ENCODE assay signal across 8 cellular contexts in genomic region chr12:55659486-55660385, GRCh38. TPM values are rescaled to one million over a fixed set of nuclear protein-coding genes. Genes with fewer than 3 reads are reported as not detected.
DNase-seq lines count a peak whose midpoint lies in the region; ATAC-seq, FAIRE-seq and TF ChIP-seq lines count a peak whose summit lies in the region.

No MANE protein-coding gene starts in this region.

- H3K36me3 ChIP-seq in HEK293 (ENCODE audit: control insufficient read depth in 2 of 2, insufficient read depth in 1 of 2, low read length in 2 of 2), result no peaks in the 10 kb centered on the region
- H3K36me3 ChIP-seq in HepG2 (replicated peaks in 1 of 2; ENCODE audit: control insufficient read depth in 1 of 2, insufficient read depth in 2 of 2, low read length in 2 of 2), result no peaks in the 10 kb centered on the region

- H3K4me1 ChIP-seq in HEK293 (ENCODE audit: control insufficient read depth, insufficient read depth, low read length) (no peaks in the 10 kb centered on the region), HepG2 (ENCODE audit: insufficient read depth, low read length) (peaks cover 10% of the 10 kb centered on the region)

- H3K9me3 Mint-ChIP-seq in activated B cell treated with CpG ODN at 0.5 μM for 24 hours, result no peaks in the 10 kb centered on the region

- peaks cover 3% of the 10 kb centered on the region for H3K4me1 Mint-ChIP-seq in activated B cell treated with CpG ODN at 0.5 μM for 24 hours

- no peaks in the 10 kb centered on the region for H3K79me2 ChIP-seq in HepG2 (ENCODE audit: insufficient read depth, low read length)

- peak; percentile 49; the same call in 1 of the 2 replicates for TF ChIP-seq RAD21 in HepG2 (CRISPR knock-in tag; IDR thresholded peaks at IDR 0.05)

- 30% methylated on average over 9 of the region's 9 CpGs for WGBS in HepG2 (ENCODE audit: low lambda C conversion rate)

- H3K36me3 Mint-ChIP-seq in activated B cell treated with CpG ODN at 0.5 μM for 24 hours (ENCODE audit: low read depth), result no peaks in the 10 kb centered on the region

- H3K27me3 Mint-ChIP-seq in activated B cell treated with CpG ODN at 0.5 μM for 24 hours, result no peaks in the 10 kb centered on the region

- CTCF ChIA-PET in HEK293 (lab: Yijun Ruan, JAX) (interaction anchor here (0.6 to 6.4 kb wide), 12 partner anchors 14 to 588 kb away, joined by 3 to 115 read pairs (median 4); partner anchors contain the start of genes BLOC1S1 and RDH5), activated B cell treated with CpG ODN at 0.5 μM for 24 hours (lab: Charles Lee) (interaction anchor here (0.7 to 5.3 kb wide), 5 partner anchors 14 to 471 kb away, joined by 3 to 99 read pairs (median 4); no protein-coding TSS in a partner anchor), HepG2 (lab: Yijun Ruan, JAX; ENCODE audit: low intra/inter-chr PET ratio, low total read pairs) (interaction anchor here (1.3 to 2.2 kb wide), 3 partner anchors 22 to 78 kb away, joined by 6 to 23 read pairs (median 9); a partner anchor contains a TSS)

- H3K4me3 Mint-ChIP-seq in activated B cell treated with CpG ODN at 0.5 μM for 24 hours, result no peak overlapping the region

- no TSS peak for BruUV-seq in HepG2 (replicated peaks; lab: Mats Ljungman, UMichigan)

- no peaks in the 10 kb centered on the region for H3K9me3 ChIP-seq in HEK293 (ENCODE audit: control insufficient read depth, insufficient read depth, low read depth, low read length)
- no peaks in the 10 kb centered on the region for H3K9me3 ChIP-seq in HepG2 (ENCODE audit: low read length)

- H3K27me3 ChIP-seq in HepG2 (ENCODE audit: control insufficient read depth in 1 of 2, insufficient read depth in 2 of 2, low read length in 2 of 2), result 0 out of 5 replicates have a peak, but pooled peaks cover 0 to 1% of the 10 kb centered on the region in 2 experiments

- no peaks in the 10 kb centered on the region for H4K20me1 ChIP-seq in HepG2 (ENCODE audit: insufficient read depth, low read length)

- intact Hi-C loops in activated B cell treated with CpG ODN at 0.5 μM for 24 hours (cut with micrococcal nuclease) (loop anchor here (1.0 to 10.0 kb wide), 5 partner anchors 78 to 1905 kb away; partner anchors contain the start of gene CISTR), HepG2 (cut with micrococcal nuclease; ENCODE audit: unreplicated experiment) (loop anchor here (1.0 kb wide), 3 partner anchors 22 to 78 kb away; a partner anchor contains a TSS)

- H3K27ac ChIP-seq in HEK293 (ENCODE audit: extremely low read depth, low read depth, low read length) (no peak overlapping the region), HepG2 (ENCODE audit: extremely low read length, insufficient read depth, low read length) (no peak overlapping the region)

- DNase-seq in Ammon's horn (ENCODE audit: low spot score) (peak; percentile 43), activated B cell treated with CpG ODN at 0.5 μM for 24 hours (no peak), HepG2 (ENCODE audit: low spot score) (peak; percentile 27)
- DNase-seq in activated CD4-positive, alpha-beta T cell treated with anti-CD3 and anti-CD28 coated beads, Interleukin-2, amount 50 U/mL, for 48 hours, result no peak
- DNase-seq in stimulated activated naive CD4-positive, alpha-beta T cell (lab: John Stamatoyannopoulos, UW), result no peak

- in situ Hi-C loops in HepG2 (cut with HindIII; ENCODE audit: extremely low pct_ligation_motif_present, low pct_unique_long_range_greater_than_20kb), result loop anchor here (5.0 kb wide), 1 partner anchor 78 kb away; no protein-coding TSS in a partner anchor

- TF ChIP-seq CTCF in HEK293 (tag by site-specific recombination; IDR thresholded peaks at IDR 0.05) (peak; percentile 64), activated B cell treated with CpG ODN at 0.5 μM for 24 hours (IDR thresholded peaks at IDR 0.05) (no peak), HepG2 (CRISPR knock-in tag; IDR thresholded peaks at IDR 0.05) (peak; percentile 66)

- no peak overlapping the region for H3K4me2 ChIP-seq in HepG2 (ENCODE audit: low read depth, low read length)

- H2AFZ ChIP-seq in HepG2 (ENCODE audit: low read length), result no peak overlapping the region

- peak; percentile 60 for ATAC-seq in activated B cell treated with CpG ODN at 0.5 μM for 24 hours (ENCODE audit: low read depth)
- peak; percentile 76 for ATAC-seq in HepG2
- no peak for ATAC-seq in HG02840 (IDR thresholded peaks at IDR 0.05; ENCODE audit: low FRiP score, unreplicated experiment)
- ATAC-seq in HG03354 (IDR thresholded peaks at IDR 0.05; ENCODE audit: poor library complexity, severe bottlenecking, unreplicated experiment), result no peak

- H3K4me3 ChIP-seq in HEK293 (ENCODE audit: low read depth, low read length), result no peak overlapping the region
- H3K4me3 ChIP-seq in HepG2 (replicated peaks in 1 of 3; ENCODE audit: insufficient read depth in 1 of 3, low read depth in 2 of 3, low read length in 3 of 3), result no peak overlapping the region

- no peak overlapping the region for H3K9ac ChIP-seq in HepG2 (ENCODE audit: insufficient read depth, low read depth, low read length)

- H3K27ac Mint-ChIP-seq in activated B cell treated with CpG ODN at 0.5 μM for 24 hours, result no peak overlapping the region

- POLR2A ChIA-PET in HEK293 (lab: Yijun Ruan, JAX) (no interaction called here), activated B cell treated with CpG ODN at 0.5 μM for 24 hours (lab: Charles Lee) (no interaction called here), HepG2 (lab: Yijun Ruan, JAX) (no interaction called here)

- TF ChIP-seq POLR2A in HepG2 (IDR thresholded peaks at IDR 0.05; ENCODE audit: insufficient read depth in 1 of 2, low read depth in 2 of 2, low read length in 2 of 2), result no peak

- peak; percentile 49 for FAIRE-seq in HepG2 (lab: Jason Lieb, UNC)

- no peak for TF ChIP-seq EP300 in HepG2 (IDR thresholded peaks at IDR 0.05; ENCODE audit: low read depth in 2 of 2, low read length in 2 of 2)
- TF ChIP-seq EP300 in HepG2 (CRISPR knock-in tag; IDR thresholded peaks at IDR 0.05; ENCODE audit: borderline replicate concordance), result no peak

RNA-seq across cellular contexts. Expression of gene OR10P1, which starts 23.0 kb away (rescaled TPM):
- total RNA-seq in activated B cell treated with CpG ODN at 0.5 μM for 24 hours (not detected in 2 replicates), HepG2 (2016; rRNA removed; fragmentation: Illumina TruSeq; extraction: Trizol) (not detected in 2 replicates)
- not detected in 2 replicates for total RNA-seq in HepG2 (2016; cell fraction: cytosol; rRNA removed; fragmentation: Illumina TruSeq; extraction: Trizol; ENCODE audit: low read depth)
- not detected in 2 replicates for total RNA-seq in HepG2 (2016; cell fraction: insoluble cytoplasmic fraction; rRNA removed; fragmentation: Illumina TruSeq; extraction: Trizol)
- not detected in 2 replicates for total RNA-seq in HepG2 (2016; cell fraction: membrane; rRNA removed; fragmentation: Illumina TruSeq; extraction: Trizol)
- not detected in 2 replicates for total RNA-seq in HepG2 (2016; cell fraction: nucleus; rRNA removed; fragmentation: Illumina TruSeq; extraction: Trizol)
- not detected in 2 replicates for polyA plus RNA-seq in HepG2 (2011; rRNA removed)
- not detected in 2 replicates for polyA plus RNA-seq in HepG2 (2011; cell fraction: cytosol; rRNA removed)
- polyA plus RNA-seq in HepG2 (2011; cell fraction: nucleus; rRNA removed), result not detected in 2 replicates
- not detected in 2 replicates for polyA plus RNA-seq in HepG2 (2012)
- not detected in 2 replicates for polyA plus RNA-seq in HepG2 (2016; cell fraction: cytosol; fragmentation: Illumina TruSeq; extraction: Trizol; ENCODE audit: low read depth)
- not detected in 2 replicates for polyA plus RNA-seq in HepG2 (2016; cell fraction: insoluble cytoplasmic fraction; fragmentation: Illumina TruSeq; extraction: Trizol; ENCODE audit: low read depth)
- polyA plus RNA-seq in HepG2 (2016; cell fraction: membrane; fragmentation: Illumina TruSeq; extraction: Trizol; ENCODE audit: low read depth), result not detected in 2 replicates
- polyA plus RNA-seq in HepG2 (2016; cell fraction: nucleus; fragmentation: Illumina TruSeq; extraction: Trizol; ENCODE audit: insufficient read depth, low read depth), result not detected in 2 replicates
- polyA minus RNA-seq in HepG2 (2011; rRNA and poly(A)+ RNA removed; ENCODE audit: low replicate concordance), result not detected in 2 replicates
- not detected in 2 replicates for polyA minus RNA-seq in HepG2 (2011; cell fraction: cytosol; rRNA and poly(A)+ RNA removed)
- not detected in 2 replicates for polyA minus RNA-seq in HepG2 (2011; cell fraction: nucleus; rRNA and poly(A)+ RNA removed)

RNA-seq across cellular contexts. Expression of gene ITGA7, which starts 48.0 kb away (rescaled TPM):
- total RNA-seq in activated B cell treated with CpG ODN at 0.5 μM for 24 hours (1.4 and 2.1 TPM in 2 replicates), HepG2 (2016; rRNA removed; fragmentation: Illumina TruSeq; extraction: Trizol) (0.24 and 0.75 TPM in 2 replicates)
- not detected in 2 replicates for total RNA-seq in HepG2 (2016; cell fraction: cytosol; rRNA removed; fragmentation: Illumina TruSeq; extraction: Trizol; ENCODE audit: low read depth)
- 0.15 and 0.35 TPM in 2 replicates for total RNA-seq in HepG2 (2016; cell fraction: insoluble cytoplasmic fraction; rRNA removed; fragmentation: Illumina TruSeq; extraction: Trizol)
- total RNA-seq in HepG2 (2016; cell fraction: membrane; rRNA removed; fragmentation: Illumina TruSeq; extraction: Trizol), result 0.03 and 0.14 TPM in 2 replicates
- 1.3 and 1.5 TPM in 2 replicates for total RNA-seq in HepG2 (2016; cell fraction: nucleus; rRNA removed; fragmentation: Illumina TruSeq; extraction: Trizol)
- polyA plus RNA-seq in HepG2 (2011; rRNA removed), result 0.65 and 1.8 TPM in 2 replicates
- polyA plus RNA-seq in HepG2 (2011; cell fraction: cytosol; rRNA removed), result 0.16 and 0.28 TPM in 2 replicates
- polyA plus RNA-seq in HepG2 (2011; cell fraction: nucleus; rRNA removed), result 12.1 and 12.6 TPM in 2 replicates
- 1.1 and 1.2 TPM in 2 replicates for polyA plus RNA-seq in HepG2 (2012)
- not detected in 2 replicates for polyA plus RNA-seq in HepG2 (2016; cell fraction: cytosol; fragmentation: Illumina TruSeq; extraction: Trizol; ENCODE audit: low read depth)
- 0.28 TPM in 1 of 2 replicates, not detected in the other for polyA plus RNA-seq in HepG2 (2016; cell fraction: insoluble cytoplasmic fraction; fragmentation: Illumina TruSeq; extraction: Trizol; ENCODE audit: low read depth)
- not detected in 2 replicates for polyA plus RNA-seq in HepG2 (2016; cell fraction: membrane; fragmentation: Illumina TruSeq; extraction: Trizol; ENCODE audit: low read depth)
- 1.7 and 2.7 TPM in 2 replicates for polyA plus RNA-seq in HepG2 (2016; cell fraction: nucleus; fragmentation: Illumina TruSeq; extraction: Trizol; ENCODE audit: insufficient read depth, low read depth)
- polyA minus RNA-seq in HepG2 (2011; rRNA and poly(A)+ RNA removed; ENCODE audit: low replicate concordance), result 1.4 and 1.9 TPM in 2 replicates
- not detected in 2 replicates for polyA minus RNA-seq in HepG2 (2011; cell fraction: cytosol; rRNA and poly(A)+ RNA removed)
- 2.2 and 3.1 TPM in 2 replicates for polyA minus RNA-seq in HepG2 (2011; cell fraction: nucleus; rRNA and poly(A)+ RNA removed)

RNA-seq across cellular contexts. Expression of gene BLOC1S1, which starts 56.1 kb away (rescaled TPM):
- total RNA-seq in activated B cell treated with CpG ODN at 0.5 μM for 24 hours (91.0 and 104 TPM in 2 replicates), HepG2 (2016; rRNA removed; fragmentation: Illumina TruSeq; extraction: Trizol) (95.3 and 99.7 TPM in 2 replicates)
- 118 and 144 TPM in 2 replicates for total RNA-seq in HepG2 (2016; cell fraction: cytosol; rRNA removed; fragmentation: Illumina TruSeq; extraction: Trizol; ENCODE audit: low read depth)
- total RNA-seq in HepG2 (2016; cell fraction: insoluble cytoplasmic fraction; rRNA removed; fragmentation: Illumina TruSeq; extraction: Trizol), result 97.9 and 110 TPM in 2 replicates
- total RNA-seq in HepG2 (2016; cell fraction: membrane; rRNA removed; fragmentation: Illumina TruSeq; extraction: Trizol), result 102 and 108 TPM in 2 replicates
- 34.2 and 48.7 TPM in 2 replicates for total RNA-seq in HepG2 (2016; cell fraction: nucleus; rRNA removed; fragmentation: Illumina TruSeq; extraction: Trizol)
- polyA plus RNA-seq in HepG2 (2011; rRNA removed), result 50.5 and 55.1 TPM in 2 replicates
- polyA plus RNA-seq in HepG2 (2011; cell fraction: cytosol; rRNA removed), result 74.9 and 112 TPM in 2 replicates
- 22.5 and 27.2 TPM in 2 replicates for polyA plus RNA-seq in HepG2 (2011; cell fraction: nucleus; rRNA removed)
- polyA plus RNA-seq in HepG2 (2012), result 34.8 and 38.2 TPM in 2 replicates
- polyA plus RNA-seq in HepG2 (2016; cell fraction: cytosol; fragmentation: Illumina TruSeq; extraction: Trizol; ENCODE audit: low read depth), result 149 and 162 TPM in 2 replicates
- 107 and 112 TPM in 2 replicates for polyA plus RNA-seq in HepG2 (2016; cell fraction: insoluble cytoplasmic fraction; fragmentation: Illumina TruSeq; extraction: Trizol; ENCODE audit: low read depth)
- 91.5 and 100 TPM in 2 replicates for polyA plus RNA-seq in HepG2 (2016; cell fraction: membrane; fragmentation: Illumina TruSeq; extraction: Trizol; ENCODE audit: low read depth)
- 64.2 and 67.2 TPM in 2 replicates for polyA plus RNA-seq in HepG2 (2016; cell fraction: nucleus; fragmentation: Illumina TruSeq; extraction: Trizol; ENCODE audit: insufficient read depth, low read depth)
- 21.9 and 89.7 TPM in 2 replicates for polyA minus RNA-seq in HepG2 (2011; rRNA and poly(A)+ RNA removed; ENCODE audit: low replicate concordance)
- 6.7 and 11.0 TPM in 2 replicates for polyA minus RNA-seq in HepG2 (2011; cell fraction: cytosol; rRNA and poly(A)+ RNA removed)
- 7.8 and 8.2 TPM in 2 replicates for polyA minus RNA-seq in HepG2 (2011; cell fraction: nucleus; rRNA and poly(A)+ RNA removed)

Comparison
In these comparisons a context has a peak if more than half of its experiments do, and no peak if none do; other contexts are left out.
1. DNase-seq: peak in Ammon's horn (single experiment) and HepG2 (single experiment); none in activated B cell treated with CpG ODN at 0.5 μM for 24 hours (single experiment), activated CD4-positive, alpha-beta T cell treated with anti-CD3 and anti-CD28 coated beads, Interleukin-2, amount 50 U/mL, for 48 hours (0 of 2) and stimulated activated naive CD4-positive, alpha-beta T cell (0 of 6).
2. ATAC-seq: peak in activated B cell treated with CpG ODN at 0.5 μM for 24 hours (single experiment) and HepG2 (single experiment); none in HG02840 (single experiment) and HG03354 (single experiment).